Comparison of ENCODE assay signal across 11 cellular contexts in genomic region chr14:45716506-45716905, GRCh38.
DNase-seq lines count a peak whose midpoint lies in the region; ATAC-seq, FAIRE-seq and TF ChIP-seq lines count a peak whose summit lies in the region.
"Had no signal": no experiment of that assay in that cellular context is flagged by ENCODE, and none has a peak within 500 bp of the region (broad histone marks: within the 10 kb centered on the region; RNA-seq: fewer than 3 reads in every experiment).

No MANE protein-coding gene starts in this region.

- peaks cover 26% of the 10 kb centered on the region for H3K9me3 Mint-ChIP-seq in natural killer cell treated with Interleukin-12 subunit alpha and Interleukin-12 subunit beta and Interleukin-15 and Interleukin-18, amount 100 ng/mL, for 72 hours

- H3K9ac ChIP-seq in keratinocyte (ENCODE audit: control insufficient read depth, extremely low read depth, insufficient read depth, low read length): no peak overlapping the region

- H3K27me3 ChIP-seq in A673 (replicated peaks; ENCODE audit: insufficient read depth, low read depth, low read length, poor library complexity) (no peaks in the 10 kb centered on the region), keratinocyte (ENCODE audit: control insufficient read depth, extremely low read depth, insufficient read depth, low read length) (no peaks in the 10 kb centered on the region)

- H3K27ac ChIP-seq in A673 (ENCODE audit: low read depth, low read length, poor library complexity, severe bottlenecking) (no peak overlapping the region), keratinocyte (ENCODE audit: control insufficient read depth, insufficient read depth, low read length) (no peak overlapping the region)

- H3K9me1 ChIP-seq in keratinocyte (ENCODE audit: control insufficient read depth, extremely low read depth, insufficient read depth, low read length): no peaks in the 10 kb centered on the region

- H3K36me3 ChIP-seq in A673 (ENCODE audit: insufficient read depth, low read length, poor library complexity, severe bottlenecking) (no peaks in the 10 kb centered on the region), keratinocyte (ENCODE audit: control insufficient read depth in 2 of 2, extremely low read depth in 1 of 2, insufficient read depth in 2 of 2, low read length in 2 of 2) (no peaks in the 10 kb centered on the region)

- H3K79me2 ChIP-seq in keratinocyte (ENCODE audit: control insufficient read depth, insufficient read depth, low read length): no peaks in the 10 kb centered on the region

- no peak overlapping the region for H3K4me3 Mint-ChIP-seq in natural killer cell treated with Interleukin-12 subunit alpha and Interleukin-12 subunit beta and Interleukin-15 and Interleukin-18, amount 100 ng/mL, for 72 hours

- POLR2A ChIA-PET in A673 (lab: Charles Lee; ENCODE audit: low non-redundant PET): no interaction called here

- CTCF ChIA-PET in A673 (lab: Charles Lee): no interaction called here

- peak; percentile 76 for DNase-seq in A673 (ENCODE audit: low spot score)
- DNase-seq in HFF-Myc (ENCODE audit: extremely low read depth, low read depth): no peak
- peak; percentile 34 for DNase-seq in RPMI8226
- DNase-seq in keratinocyte (ENCODE audit: low read depth, low spot score): no peak
- no peak for DNase-seq in activated naive CD4-positive, alpha-beta T cell (lab: John Stamatoyannopoulos, UW)
- no peak for DNase-seq in natural killer cell treated with Interleukin-12 subunit alpha and Interleukin-12 subunit beta and Interleukin-15 and Interleukin-18, amount 100 ng/mL, for 72 hours (ENCODE audit: low spot score)
- no peak for DNase-seq in activated CD4-positive, alpha-beta T cell treated with anti-CD3 and anti-CD28 coated beads, Interleukin-2, amount 50 U/mL, for 1 hour
- DNase-seq: amniotic stem cell had no signal

- BruUV-seq in A673 (replicated peaks; lab: Mats Ljungman, UMichigan): no TSS peak

- H3K27me3 Mint-ChIP-seq in natural killer cell treated with Interleukin-12 subunit alpha and Interleukin-12 subunit beta and Interleukin-15 and Interleukin-18, amount 100 ng/mL, for 72 hours: no peaks in the 10 kb centered on the region

- intact Hi-C loops in A673 (cut with micrococcal nuclease; ENCODE audit: unreplicated experiment): no loop called here

- no peaks in the 10 kb centered on the region for H3K4me1 ChIP-seq in A673 (ENCODE audit: insufficient read depth, low read length, poor library complexity, severe bottlenecking)
- H3K4me1 ChIP-seq in keratinocyte (ENCODE audit: control insufficient read depth, extremely low read depth, insufficient read depth, low read length): no peaks in the 10 kb centered on the region

- H3K9me3 ChIP-seq in A673 (ENCODE audit: low read depth, low read length, poor library complexity, severe bottlenecking): no peaks in the 10 kb centered on the region
- H3K9me3 ChIP-seq in keratinocyte (ENCODE audit: control insufficient read depth, low read depth, low read length): no peaks in the 10 kb centered on the region

- no peaks in the 10 kb centered on the region for H3K4me1 Mint-ChIP-seq in natural killer cell treated with Interleukin-12 subunit alpha and Interleukin-12 subunit beta and Interleukin-15 and Interleukin-18, amount 100 ng/mL, for 72 hours (ENCODE audit: low read depth in 2 of 2)

- no peak overlapping the region for H2AFZ ChIP-seq in keratinocyte (ENCODE audit: control insufficient read depth, low read length)

- H3K36me3 Mint-ChIP-seq in natural killer cell treated with Interleukin-12 subunit alpha and Interleukin-12 subunit beta and Interleukin-15 and Interleukin-18, amount 100 ng/mL, for 72 hours: peaks cover 6% of the 10 kb centered on the region

- peak; percentile 54 for TF ChIP-seq CTCF in A673 (conservative IDR thresholded peaks at IDR 0.05; ENCODE audit: low read depth, low read length)
- peak; percentile 28 for TF ChIP-seq CTCF in HFF-Myc (IDR thresholded peaks at IDR 0.05; ENCODE audit: low read depth, low read length, missing control alignments)
- TF ChIP-seq CTCF in keratinocyte (optimal IDR thresholded peaks at IDR 0.05 in 1 of 3, IDR thresholded peaks at IDR 0.05 in 1 of 3, conservative IDR thresholded peaks at IDR 0.05 in 1 of 3; ENCODE audit: extremely low read depth in 1 of 3, insufficient read depth in 2 of 3, low read length in 3 of 3): peak; percentile 28 to 55 (median 52)

- H4K20me1 ChIP-seq in keratinocyte (ENCODE audit: control insufficient read depth, extremely low read depth, insufficient read depth, low read length): no peaks in the 10 kb centered on the region

- dilution Hi-C loops in keratinocyte (cut with MboI; ENCODE audit: extremely low pct_ligation_motif_present, low sequenced_read_pairs): no loop called here

- H3K4me3 ChIP-seq in A673 (ENCODE audit: low read depth, low read length, poor library complexity, severe bottlenecking) (no peak overlapping the region), HFF-Myc (replicated peaks; ENCODE audit: low read depth, low read length) (no peak overlapping the region), keratinocyte (ENCODE audit: control insufficient read depth in 2 of 3, extremely low read depth in 1 of 3, insufficient read depth in 2 of 3, low read depth in 1 of 3, low read length in 3 of 3) (no peak overlapping the region)

- ATAC-seq in natural killer cell treated with Interleukin-12 subunit alpha and Interleukin-12 subunit beta and Interleukin-15 and Interleukin-18, amount 100 ng/mL, for 72 hours: no peak
- ATAC-seq in HG03469 (IDR thresholded peaks at IDR 0.05; ENCODE audit: unreplicated experiment): no peak

- no peak for FAIRE-seq in keratinocyte (lab: Jason Lieb, UNC)
- FAIRE-seq: endometrium, GM12891 had no signal

- H3K27ac Mint-ChIP-seq in natural killer cell treated with Interleukin-12 subunit alpha and Interleukin-12 subunit beta and Interleukin-15 and Interleukin-18, amount 100 ng/mL, for 72 hours: no peak overlapping the region

- no peak overlapping the region for H3K4me2 ChIP-seq in keratinocyte (ENCODE audit: control insufficient read depth, extremely low read depth, insufficient read depth, low read depth, low read length)

Comparison
In these comparisons a context has a peak if more than half of its experiments do, and no peak if none do; other contexts are left out.
1. DNase-seq: peak in A673 (single experiment) and RPMI8226 (single experiment); none in HFF-Myc (single experiment), keratinocyte (single experiment), activated naive CD4-positive, alpha-beta T cell (0 of 4), natural killer cell treated with Interleukin-12 subunit alpha and Interleukin-12 subunit beta and Interleukin-15 and Interleukin-18, amount 100 ng/mL, for 72 hours (single experiment) and activated CD4-positive, alpha-beta T cell treated with anti-CD3 and anti-CD28 coated beads, Interleukin-2, amount 50 U/mL, for 1 hour (single experiment).
2. Peak in every context shown above with its lines, with median percentiles within 50 percentile points of each other: CTCF ChIP-seq.